In genomic region chr17:1203967-1204291, GRCh38 we compare ENCODE assay signal across 8 cellular contexts. TPM values are rescaled to one million over a fixed set of nuclear protein-coding genes. Genes with fewer than 3 reads are reported as not detected.
DNase-seq lines count a peak whose midpoint lies in the region; ATAC-seq, FAIRE-seq and TF ChIP-seq lines count a peak whose summit lies in the region.
"Had no signal": no experiment of that assay in that cellular context is flagged by ENCODE, and none has a peak within 500 bp of the region (broad histone marks: within the 10 kb centered on the region; RNA-seq: fewer than 3 reads in every experiment).

No MANE protein-coding gene starts in this region.

- H3K36me3 ChIP-seq in HUES64 (ENCODE audit: insufficient read depth, low read length) (no peaks in the 10 kb centered on the region), bronchial epithelial cell (ENCODE audit: control insufficient read depth, insufficient read depth, low read length) (no peaks in the 10 kb centered on the region), stomach smooth muscle (ENCODE audit: control insufficient read depth in 2 of 2, insufficient read depth in 2 of 2, low read length in 2 of 2) (no peaks in the 10 kb centered on the region)

- no peak for ATAC-seq in HG03432 (IDR thresholded peaks at IDR 0.05; ENCODE audit: unreplicated experiment)

- FAIRE-seq in bronchial epithelial cell (lab: Jason Lieb, UNC) (no peak), D721Med (lab: Jason Lieb, UNC) (no peak)

- H3K27me3 ChIP-seq in HUES64 (ENCODE audit: insufficient read depth, low read length) (no peaks in the 10 kb centered on the region; the same call in 1 of the 2 replicates), bronchial epithelial cell (ENCODE audit: control insufficient read depth, insufficient read depth, low read length) (peaks cover 3% of the 10 kb centered on the region), layer of hippocampus (ENCODE audit: control insufficient read depth, insufficient read depth, low read length) (no peaks in the 10 kb centered on the region), stomach smooth muscle (ENCODE audit: control insufficient read depth in 1 of 2, insufficient read depth in 2 of 2, low read length in 2 of 2) (no peaks in the 10 kb centered on the region)

- TF ChIP-seq CTCF in bronchial epithelial cell (IDR thresholded peaks at IDR 0.05; ENCODE audit: insufficient read depth, low read length, severe bottlenecking) = no peak
- TF ChIP-seq CTCF in D721Med (IDR thresholded peaks at IDR 0.05; ENCODE audit: insufficient read depth, missing control alignments) = no peak

- no peaks in the 10 kb centered on the region for H3K4me1 ChIP-seq in HUES64 (ENCODE audit: insufficient read depth, low read length)
- peaks cover 6% of the 10 kb centered on the region for H3K4me1 ChIP-seq in stomach smooth muscle (ENCODE audit: control insufficient read depth, insufficient read depth, low read length)

- no peaks in the 10 kb centered on the region for H3K9me3 ChIP-seq in HUES64 (ENCODE audit: insufficient read depth, low read depth, low read length)
- H3K9me3 ChIP-seq in stomach smooth muscle (ENCODE audit: control insufficient read depth in 2 of 2, low read length in 2 of 2) = no peaks in the 10 kb centered on the region

- DNase-seq in bronchial epithelial cell (ENCODE audit: low read depth) = no peak
- DNase-seq in anterior cingulate cortex (lab: John Stamatoyannopoulos, UW) = no peak
- DNase-seq in D721Med (ENCODE audit: insufficient read length, low spot score) = no peak

- H3K4me3 ChIP-seq in HUES64 (ENCODE audit: low read length) (peak overlapping the region; percentile 69), bronchial epithelial cell (ENCODE audit: low read depth, low read length) (peak overlapping the region; percentile 40), stomach smooth muscle (ENCODE audit: low read length in 2 of 2) (peak overlapping the region; percentile 65 to 73)

- no peak overlapping the region for H3K27ac ChIP-seq in HUES64 (ENCODE audit: low read depth, low read length)
- H3K27ac ChIP-seq in layer of hippocampus (ENCODE audit: low read depth, low read length) = peak overlapping the region; percentile 38
- H3K27ac ChIP-seq in stomach smooth muscle (ENCODE audit: low read length) = no peak overlapping the region
- H3K27ac ChIP-seq: HL-60 had no signal

- WGBS in HUES64 = 54% methylated on average over 19 of the region's 19 CpGs

- H3K9ac ChIP-seq in HUES64 (ENCODE audit: low read depth, low read length) (peak overlapping the region; percentile 73), stomach smooth muscle (ENCODE audit: low read length in 2 of 2) (peak overlapping the region; percentile 36 to 62)

RNA-seq across cellular contexts. Expression of gene ABR, which starts 24.1 kb away (rescaled TPM):
- polyA plus RNA-seq in HUES64 (2013, experiment 1 of 2) = 21.9 TPM
- 25.4 TPM for polyA plus RNA-seq in HUES64 (2013, experiment 2 of 2)
- total RNA-seq in bronchial epithelial cell = 18.7 and 39.3 TPM in 2 replicates
